Comparison of ENCODE assay signal across 28 cellular contexts in genomic region chr22:19770349-19771220, GRCh38. TPM values are rescaled to one million over a fixed set of nuclear protein-coding genes. Genes with fewer than 3 reads are reported as not detected.
"Had no signal": no experiment of that assay in that cellular context is flagged by ENCODE, and none has a peak within 500 bp of the region (broad histone marks: within the 10 kb centered on the region; RNA-seq: fewer than 3 reads in every experiment).

No MANE protein-coding gene starts in this region.

- DNase-seq: activated CD4-positive, alpha-beta T cell treated with anti-CD3 and anti-CD28 coated beads for 36 hours; activated CD4-positive, CD25-positive, alpha-beta regulatory T cell; activated CD8-positive, alpha-beta memory T cell treated with anti-CD3 and anti-CD28 coated beads, Interleukin-2, amount 10 ng/mL, durations not matched to agents 7 days and 5 days; activated CD8-positive, alpha-beta T cell treated with anti-CD3 and anti-CD28 coated beads, Interleukin-2, amount 10 ng/mL, durations not matched to agents 7 days and 5 days; activated T-cell treated with anti-CD3 and anti-CD28 coated beads, Interleukin-2, amount 50 U/mL, for 48 hours; endodermal cell; foreskin keratinocyte; mammary epithelial cell; naive thymus-derived CD4-positive, alpha-beta T cell; occipital lobe; stimulated activated CD4-positive, alpha-beta T cell treated with anti-CD3 and anti-CD28 coated beads, Interleukin-12 subunit alpha, Interleukin-12 subunit beta, amount 100 ng/mL, for 4 hours; stimulated activated CD4-positive, alpha-beta T cell treated with anti-CD3 and anti-CD28 coated beads, Interleukin-4, amount 100 ng/mL, for 1 hour; stimulated activated naive CD8-positive, alpha-beta T cell treated with anti-CD3 and anti-CD28 coated beads, Interleukin-15, Interleukin-2, amounts not matched to agents 100 U/mL and 50 U/mL, for 24 hours; T-helper 1 cell; trophoblast cell had no signal

- H3K27me3 ChIP-seq: ascending aorta, foreskin keratinocyte, vagina had no signal

- H3K9me3 Mint-ChIP-seq: activated T-helper 2 cell treated with anti-CD3 and anti-CD28 coated beads, Interferon-gamma antibody, Interleukin-2, Interleukin-4, amounts not matched to agents 10 μg/mL and 5 μg/mL and 100 μg/mL, durations not matched to agents 14 hours and 24 hours and 36 hours; endodermal cell; mesothelial cell of epicardium; neural crest cell; T-helper 2 cell treated with Interferon-gamma antibody and Interleukin-4, amounts not matched to agents 5 μg/mL and 100 μg/mL, for 36 hours had no signal

- H3K4me1 Mint-ChIP-seq: brain, neural crest cell had no signal

- H3K9me3 ChIP-seq: ascending aorta, esophagus muscularis mucosa, heart right ventricle, right lobe of liver, thoracic aorta, vagina had no signal

- H3K27ac ChIP-seq: ascending aorta, cardiac muscle cell, esophagus muscularis mucosa, foreskin keratinocyte, heart right ventricle, right lobe of liver, thoracic aorta, vagina had no signal

- H3K27ac Mint-ChIP-seq: activated CD4-positive, alpha-beta T cell treated with anti-CD3 and anti-CD28 coated beads for 36 hours; activated CD8-positive, alpha-beta memory T cell treated with anti-CD3 and anti-CD28 coated beads, Interleukin-2, amount 10 ng/mL, durations not matched to agents 7 days and 5 days; activated CD8-positive, alpha-beta T cell treated with anti-CD3 and anti-CD28 coated beads, Interleukin-2, amount 10 ng/mL, durations not matched to agents 7 days and 5 days; activated naive CD8-positive, alpha-beta T cell; activated T-helper 2 cell treated with anti-CD3 and anti-CD28 coated beads, Interferon-gamma antibody, Interleukin-2, Interleukin-4, amounts not matched to agents 10 μg/mL and 5 μg/mL and 100 μg/mL, durations not matched to agents 14 hours and 24 hours and 36 hours; brain; endodermal cell; mesothelial cell of epicardium; naive thymus-derived CD4-positive, alpha-beta T cell; T-helper 2 cell treated with Interferon-gamma antibody and Interleukin-4, amounts not matched to agents 5 μg/mL and 100 μg/mL, for 36 hours had no signal

- H3K4me3 Mint-ChIP-seq: activated CD4-positive, alpha-beta T cell treated with anti-CD3 and anti-CD28 coated beads for 36 hours; activated CD8-positive, alpha-beta memory T cell treated with anti-CD3 and anti-CD28 coated beads, Interleukin-2, amount 10 ng/mL, durations not matched to agents 7 days and 5 days; activated CD8-positive, alpha-beta T cell treated with anti-CD3 and anti-CD28 coated beads, Interleukin-2, amount 10 ng/mL, durations not matched to agents 7 days and 5 days; activated naive CD8-positive, alpha-beta T cell; brain; endodermal cell; mesothelial cell of epicardium; naive thymus-derived CD4-positive, alpha-beta T cell; neural crest cell; T-helper 2 cell treated with Interferon-gamma antibody and Interleukin-4, amounts not matched to agents 5 μg/mL and 100 μg/mL, for 36 hours had no signal

- H3K4me3 ChIP-seq: ascending aorta, cardiac muscle cell, esophagus muscularis mucosa, heart right ventricle, right lobe of liver, thoracic aorta, vagina had no signal

- H3K4me1 ChIP-seq: ascending aorta, foreskin keratinocyte had no signal

- H3K36me3 Mint-ChIP-seq: activated CD8-positive, alpha-beta memory T cell treated with anti-CD3 and anti-CD28 coated beads, Interleukin-2, amount 10 ng/mL, durations not matched to agents 7 days and 5 days; activated naive CD8-positive, alpha-beta T cell; brain; mesothelial cell of epicardium; naive thymus-derived CD4-positive, alpha-beta T cell had no signal

- H3K36me3 ChIP-seq: ascending aorta, cardiac muscle cell, esophagus muscularis mucosa, heart right ventricle, right lobe of liver, thoracic aorta, vagina had no signal

RNA-seq across cellular contexts. Expression of gene TBX1, which starts 10.0 kb away (rescaled TPM):
- total RNA-seq: activated CD4-positive, alpha-beta T cell treated with anti-CD3 and anti-CD28 coated beads for 36 hours; ascending aorta; neural crest cell had no signal
- polyA plus RNA-seq: mammary epithelial cell; naive thymus-derived CD4-positive, alpha-beta T cell had no signal

RNA-seq across cellular contexts. Expression of gene GP1BB, which starts 47.2 kb away (rescaled TPM):
- total RNA-seq: activated CD4-positive, alpha-beta T cell treated with anti-CD3 and anti-CD28 coated beads for 36 hours; activated CD8-positive, alpha-beta memory T cell treated with anti-CD3 and anti-CD28 coated beads, Interleukin-2, amount 10 ng/mL, durations not matched to agents 7 days and 5 days; activated CD8-positive, alpha-beta T cell treated with anti-CD3 and anti-CD28 coated beads, Interleukin-2, amount 10 ng/mL, durations not matched to agents 7 days and 5 days; activated T-helper 2 cell treated with anti-CD3 and anti-CD28 coated beads, Interferon-gamma antibody, Interleukin-2, Interleukin-4, amounts not matched to agents 10 μg/mL and 5 μg/mL and 100 μg/mL, durations not matched to agents 14 hours and 24 hours and 36 hours had no signal
- polyA plus RNA-seq: naive thymus-derived CD4-positive, alpha-beta T cell had no signal
